In genomic region chr20:64057628-64058498, GRCh38 we compare ENCODE assay signal across 8 cellular contexts. TPM values are rescaled to one million over a fixed set of nuclear protein-coding genes. Genes with fewer than 3 reads are reported as not detected.
DNase-seq lines count a peak whose midpoint lies in the region; ATAC-seq, FAIRE-seq and TF ChIP-seq lines count a peak whose summit lies in the region.

No MANE protein-coding gene starts in this region.

- no peaks in the 10 kb centered on the region for H4K20me1 ChIP-seq in HepG2 (ENCODE audit: insufficient read depth, low read length)

- peak; percentile 100 for TF ChIP-seq CTCF in HepG2 (CRISPR knock-in tag; IDR thresholded peaks at IDR 0.05)

- POLR2A ChIA-PET in HepG2 (lab: Yijun Ruan, JAX) = interaction anchor here (0.8 to 9.4 kb wide), 7 partner anchors 8 to 161 kb away, joined by 4 to 252 read pairs (median 6); partner anchors contain the start of genes C20orf204, PRPF6, SAMD10 and UCKL1

- H3K36me3 ChIP-seq in HepG2 (replicated peaks in 1 of 2; ENCODE audit: control insufficient read depth in 1 of 2, insufficient read depth in 2 of 2, low read length in 2 of 2) = no peaks in the 10 kb centered on the region

- H3K9ac ChIP-seq in HepG2 (ENCODE audit: insufficient read depth, low read depth, low read length) = peak overlapping the region; percentile 72

- in situ Hi-C loops in HepG2 (cut with HindIII; ENCODE audit: extremely low pct_ligation_motif_present, low pct_unique_long_range_greater_than_20kb) = loop anchor here (5.0 kb wide), 1 partner anchor 81 kb away; the partner anchor contains the start of gene SAMD10

- no peaks in the 10 kb centered on the region for H3K9me3 ChIP-seq in HepG2 (ENCODE audit: low read length)

- H3K4me2 ChIP-seq in HepG2 (ENCODE audit: low read depth, low read length) = peak overlapping the region; percentile 87

- intact Hi-C loops in HepG2 (cut with micrococcal nuclease; ENCODE audit: unreplicated experiment) = loop anchor here (1.0 to 2.0 kb wide), 2 partner anchors 21 to 78 kb away; partner anchors contain the start of gene C20orf204

- H3K27me3 ChIP-seq in HepG2 (ENCODE audit: control insufficient read depth in 1 of 2, insufficient read depth in 2 of 2, low read length in 2 of 2) = no peaks in the 10 kb centered on the region

- peaks cover 76% of the 10 kb centered on the region for H3K4me1 ChIP-seq in HepG2 (ENCODE audit: insufficient read depth, low read length)

- H3K27ac ChIP-seq in caudate nucleus (ENCODE audit: low read depth, low read length) (peak overlapping the region; percentile 27), HepG2 (ENCODE audit: extremely low read length, insufficient read depth, low read length) (peak overlapping the region; percentile 77)

- peak; percentile 72 for FAIRE-seq in GM19239 (lab: Jason Lieb, UNC)
- peak; percentile 75 for FAIRE-seq in HepG2 (lab: Jason Lieb, UNC)

- H3K4me3 ChIP-seq in HepG2 (replicated peaks in 1 of 3; ENCODE audit: insufficient read depth in 1 of 3, low read depth in 2 of 3, low read length in 3 of 3) = peak overlapping the region; percentile 1 to 69 (median 42); a peak in 5 of 6 replicates

- DNase-seq in AG08396 (ENCODE audit: low spot score) (peak; percentile 85), GM19239 (ENCODE audit: insufficient read length, low spot score) (peak; percentile 94), NCI-H2107 treated with DMSO at 0.1 percent for 48 hours (lab: John Stamatoyannopoulos, UW; ENCODE audit: unreplicated experiment) (peak; percentile 57), caudate nucleus (lab: John Stamatoyannopoulos, UW) (peak in 40 of 61 donors; percentile 9 to 75 (median 30)), HepG2 (ENCODE audit: low spot score) (peak; percentile 83), globus pallidus (ENCODE audit: low spot score) (no peak)
- peak; percentile 50 for DNase-seq in activated CD4-positive, CD25-positive, alpha-beta regulatory T cell treated with anti-CD3 and anti-CD28 coated beads, Interleukin-2, amount 50 U/mL, for 16 hours (ENCODE audit: low read depth, low spot score)
- peak; percentile 70 for DNase-seq in stimulated activated CD8-positive, alpha-beta memory T cell treated with anti-CD3 and anti-CD28 coated beads, Interleukin-12 subunit alpha, Interleukin-12 subunit beta, amount 100 ng/mL, for 1 hour (ENCODE audit: low read depth)

- 30% methylated on average over 30 of the region's 33 CpGs for WGBS in HepG2 (ENCODE audit: low lambda C conversion rate)

- CTCF ChIA-PET in HepG2 (lab: Yijun Ruan, JAX; ENCODE audit: low intra/inter-chr PET ratio, low total read pairs) = interaction anchor here (0.8 to 3.7 kb wide), 3 partner anchors 78 to 238 kb away, joined by 3 to 33 read pairs (median 3); partner anchors contain the start of genes PRPF6, SAMD10 and UCKL1

- no peak overlapping the region for H2AFZ ChIP-seq in HepG2 (ENCODE audit: low read length)

- TF ChIP-seq EP300 in HepG2 (IDR thresholded peaks at IDR 0.05; ENCODE audit: low read depth in 2 of 2, low read length in 2 of 2) (no peak), HepG2 (CRISPR knock-in tag; IDR thresholded peaks at IDR 0.05; ENCODE audit: borderline replicate concordance) (no peak; the same call in 1 of the 2 replicates)

- peak; percentile 99 for TF ChIP-seq RAD21 in HepG2 (CRISPR knock-in tag; IDR thresholded peaks at IDR 0.05)

- no peaks in the 10 kb centered on the region for H3K79me2 ChIP-seq in HepG2 (ENCODE audit: insufficient read depth, low read length)

- peak; percentile 44 for ATAC-seq in HepG2

- no peak for TF ChIP-seq POLR2A in HepG2 (IDR thresholded peaks at IDR 0.05; ENCODE audit: insufficient read depth in 1 of 2, low read depth in 2 of 2, low read length in 2 of 2)

- BruUV-seq in HepG2 (replicated peaks; lab: Mats Ljungman, UMichigan) = no TSS peak

RNA-seq across cellular contexts. Expression of gene TCEA2, which starts 5.1 kb away (rescaled TPM):
- 25.9 and 33.7 TPM in 2 replicates for total RNA-seq in HepG2 (2016; rRNA removed; fragmentation: Illumina TruSeq; extraction: Trizol)
- total RNA-seq in HepG2 (2016; cell fraction: cytosol; rRNA removed; fragmentation: Illumina TruSeq; extraction: Trizol; ENCODE audit: low read depth) = 58.0 and 75.2 TPM in 2 replicates
- total RNA-seq in HepG2 (2016; cell fraction: insoluble cytoplasmic fraction; rRNA removed; fragmentation: Illumina TruSeq; extraction: Trizol) = 25.2 and 31.6 TPM in 2 replicates
- 54.3 and 70.5 TPM in 2 replicates for total RNA-seq in HepG2 (2016; cell fraction: membrane; rRNA removed; fragmentation: Illumina TruSeq; extraction: Trizol)
- total RNA-seq in HepG2 (2016; cell fraction: nucleus; rRNA removed; fragmentation: Illumina TruSeq; extraction: Trizol) = 19.6 and 25.2 TPM in 2 replicates
- polyA plus RNA-seq in HepG2 (2011; rRNA removed) = 28.1 and 36.8 TPM in 2 replicates
- 22.9 and 25.9 TPM in 2 replicates for polyA plus RNA-seq in HepG2 (2011; cell fraction: cytosol; rRNA removed)
- polyA plus RNA-seq in HepG2 (2011; cell fraction: nucleus; rRNA removed) = 101 and 106 TPM in 2 replicates
- 70.9 and 75.4 TPM in 2 replicates for polyA plus RNA-seq in HepG2 (2012)
- 308 and 317 TPM in 2 replicates for polyA plus RNA-seq in HepG2 (2016; cell fraction: cytosol; fragmentation: Illumina TruSeq; extraction: Trizol; ENCODE audit: low read depth)
- 54.5 and 74.5 TPM in 2 replicates for polyA plus RNA-seq in HepG2 (2016; cell fraction: insoluble cytoplasmic fraction; fragmentation: Illumina TruSeq; extraction: Trizol; ENCODE audit: low read depth)
- polyA plus RNA-seq in HepG2 (2016; cell fraction: membrane; fragmentation: Illumina TruSeq; extraction: Trizol; ENCODE audit: low read depth) = 232 and 236 TPM in 2 replicates
- polyA plus RNA-seq in HepG2 (2016; cell fraction: nucleus; fragmentation: Illumina TruSeq; extraction: Trizol; ENCODE audit: insufficient read depth, low read depth) = 80.5 and 83.8 TPM in 2 replicates
- polyA minus RNA-seq in HepG2 (2011; rRNA and poly(A)+ RNA removed; ENCODE audit: low replicate concordance) = 42.1 and 65.5 TPM in 2 replicates
- polyA minus RNA-seq in HepG2 (2011; cell fraction: cytosol; rRNA and poly(A)+ RNA removed) = 21.6 and 27.5 TPM in 2 replicates
- 32.7 and 36.6 TPM in 2 replicates for polyA minus RNA-seq in HepG2 (2011; cell fraction: nucleus; rRNA and poly(A)+ RNA removed)

RNA-seq across cellular contexts. Expression of gene SOX18, which starts 8.4 kb away (rescaled TPM):
- 1.3 and 1.9 TPM in 2 replicates for total RNA-seq in HepG2 (2016; rRNA removed; fragmentation: Illumina TruSeq; extraction: Trizol)
- total RNA-seq in HepG2 (2016; cell fraction: cytosol; rRNA removed; fragmentation: Illumina TruSeq; extraction: Trizol; ENCODE audit: low read depth) = 1.1 and 1.6 TPM in 2 replicates
- 0.94 and 1.8 TPM in 2 replicates for total RNA-seq in HepG2 (2016; cell fraction: insoluble cytoplasmic fraction; rRNA removed; fragmentation: Illumina TruSeq; extraction: Trizol)
- 2.7 and 3.0 TPM in 2 replicates for total RNA-seq in HepG2 (2016; cell fraction: membrane; rRNA removed; fragmentation: Illumina TruSeq; extraction: Trizol)
- total RNA-seq in HepG2 (2016; cell fraction: nucleus; rRNA removed; fragmentation: Illumina TruSeq; extraction: Trizol) = 1.4 and 2.1 TPM in 2 replicates
- 1.6 and 2.0 TPM in 2 replicates for polyA plus RNA-seq in HepG2 (2011; rRNA removed)
- 1.1 and 2.3 TPM in 2 replicates for polyA plus RNA-seq in HepG2 (2011; cell fraction: cytosol; rRNA removed)
- 8.4 and 10.3 TPM in 2 replicates for polyA plus RNA-seq in HepG2 (2011; cell fraction: nucleus; rRNA removed)
- 2.4 and 3.1 TPM in 2 replicates for polyA plus RNA-seq in HepG2 (2012)
- polyA plus RNA-seq in HepG2 (2016; cell fraction: cytosol; fragmentation: Illumina TruSeq; extraction: Trizol; ENCODE audit: low read depth) = 1.8 and 1.9 TPM in 2 replicates
- polyA plus RNA-seq in HepG2 (2016; cell fraction: insoluble cytoplasmic fraction; fragmentation: Illumina TruSeq; extraction: Trizol; ENCODE audit: low read depth) = 7.2 and 8.4 TPM in 2 replicates
- 3.3 and 4.0 TPM in 2 replicates for polyA plus RNA-seq in HepG2 (2016; cell fraction: membrane; fragmentation: Illumina TruSeq; extraction: Trizol; ENCODE audit: low read depth)
- 9.0 and 10.0 TPM in 2 replicates for polyA plus RNA-seq in HepG2 (2016; cell fraction: nucleus; fragmentation: Illumina TruSeq; extraction: Trizol; ENCODE audit: insufficient read depth, low read depth)
- polyA minus RNA-seq in HepG2 (2011; rRNA and poly(A)+ RNA removed; ENCODE audit: low replicate concordance) = 0.28 and 1.8 TPM in 2 replicates
- 1.9 and 4.0 TPM in 2 replicates for polyA minus RNA-seq in HepG2 (2011; cell fraction: cytosol; rRNA and poly(A)+ RNA removed)
- 0.77 and 0.87 TPM in 2 replicates for polyA minus RNA-seq in HepG2 (2011; cell fraction: nucleus; rRNA and poly(A)+ RNA removed)

RNA-seq across cellular contexts. Expression of gene RGS19, which starts 21.5 kb away (rescaled TPM):
- 10.2 and 10.7 TPM in 2 replicates for total RNA-seq in HepG2 (2016; rRNA removed; fragmentation: Illumina TruSeq; extraction: Trizol)
- 8.3 and 13.6 TPM in 2 replicates for total RNA-seq in HepG2 (2016; cell fraction: cytosol; rRNA removed; fragmentation: Illumina TruSeq; extraction: Trizol; ENCODE audit: low read depth)
- 9.9 and 10.3 TPM in 2 replicates for total RNA-seq in HepG2 (2016; cell fraction: insoluble cytoplasmic fraction; rRNA removed; fragmentation: Illumina TruSeq; extraction: Trizol)
- 24.1 and 24.7 TPM in 2 replicates for total RNA-seq in HepG2 (2016; cell fraction: membrane; rRNA removed; fragmentation: Illumina TruSeq; extraction: Trizol)
- 7.0 and 7.6 TPM in 2 replicates for total RNA-seq in HepG2 (2016; cell fraction: nucleus; rRNA removed; fragmentation: Illumina TruSeq; extraction: Trizol)
- polyA plus RNA-seq in HepG2 (2011; rRNA removed) = 11.9 and 14.7 TPM in 2 replicates
- 11.7 and 19.3 TPM in 2 replicates for polyA plus RNA-seq in HepG2 (2011; cell fraction: cytosol; rRNA removed)
- polyA plus RNA-seq in HepG2 (2011; cell fraction: nucleus; rRNA removed) = 12.6 and 13.6 TPM in 2 replicates
- 4.4 and 6.8 TPM in 2 replicates for polyA plus RNA-seq in HepG2 (2012)
- 18.0 and 22.1 TPM in 2 replicates for polyA plus RNA-seq in HepG2 (2016; cell fraction: cytosol; fragmentation: Illumina TruSeq; extraction: Trizol; ENCODE audit: low read depth)
- polyA plus RNA-seq in HepG2 (2016; cell fraction: insoluble cytoplasmic fraction; fragmentation: Illumina TruSeq; extraction: Trizol; ENCODE audit: low read depth) = 14.2 and 16.6 TPM in 2 replicates
- polyA plus RNA-seq in HepG2 (2016; cell fraction: membrane; fragmentation: Illumina TruSeq; extraction: Trizol; ENCODE audit: low read depth) = 25.0 and 29.7 TPM in 2 replicates
- 9.7 and 10.6 TPM in 2 replicates for polyA plus RNA-seq in HepG2 (2016; cell fraction: nucleus; fragmentation: Illumina TruSeq; extraction: Trizol; ENCODE audit: insufficient read depth, low read depth)
- polyA minus RNA-seq in HepG2 (2011; rRNA and poly(A)+ RNA removed; ENCODE audit: low replicate concordance) = 15.8 and 18.5 TPM in 2 replicates
- 8.1 and 9.1 TPM in 2 replicates for polyA minus RNA-seq in HepG2 (2011; cell fraction: cytosol; rRNA and poly(A)+ RNA removed)
- 4.5 and 5.5 TPM in 2 replicates for polyA minus RNA-seq in HepG2 (2011; cell fraction: nucleus; rRNA and poly(A)+ RNA removed)

RNA-seq across cellular contexts. Expression of gene C20orf204, which starts 21.9 kb away (rescaled TPM):
- 36.8 and 80.0 TPM in 2 replicates for total RNA-seq in HepG2 (2016; rRNA removed; fragmentation: Illumina TruSeq; extraction: Trizol)
- total RNA-seq in HepG2 (2016; cell fraction: cytosol; rRNA removed; fragmentation: Illumina TruSeq; extraction: Trizol; ENCODE audit: low read depth) = 48.6 and 61.3 TPM in 2 replicates
- 39.0 and 80.0 TPM in 2 replicates for total RNA-seq in HepG2 (2016; cell fraction: insoluble cytoplasmic fraction; rRNA removed; fragmentation: Illumina TruSeq; extraction: Trizol)
- 57.5 and 77.5 TPM in 2 replicates for total RNA-seq in HepG2 (2016; cell fraction: membrane; rRNA removed; fragmentation: Illumina TruSeq; extraction: Trizol)
- total RNA-seq in HepG2 (2016; cell fraction: nucleus; rRNA removed; fragmentation: Illumina TruSeq; extraction: Trizol) = 68.2 and 72.7 TPM in 2 replicates
- 22.1 and 27.2 TPM in 2 replicates for polyA plus RNA-seq in HepG2 (2011; rRNA removed)
- polyA plus RNA-seq in HepG2 (2011; cell fraction: cytosol; rRNA removed) = 22.8 and 58.2 TPM in 2 replicates
- polyA plus RNA-seq in HepG2 (2011; cell fraction: nucleus; rRNA removed) = 143 and 193 TPM in 2 replicates
- polyA plus RNA-seq in HepG2 (2012) = 13.4 and 16.2 TPM in 2 replicates
- 59.0 and 74.0 TPM in 2 replicates for polyA plus RNA-seq in HepG2 (2016; cell fraction: cytosol; fragmentation: Illumina TruSeq; extraction: Trizol; ENCODE audit: low read depth)
- 48.7 and 49.5 TPM in 2 replicates for polyA plus RNA-seq in HepG2 (2016; cell fraction: insoluble cytoplasmic fraction; fragmentation: Illumina TruSeq; extraction: Trizol; ENCODE audit: low read depth)
- polyA plus RNA-seq in HepG2 (2016; cell fraction: membrane; fragmentation: Illumina TruSeq; extraction: Trizol; ENCODE audit: low read depth) = 58.9 and 64.4 TPM in 2 replicates
- 152 and 164 TPM in 2 replicates for polyA plus RNA-seq in HepG2 (2016; cell fraction: nucleus; fragmentation: Illumina TruSeq; extraction: Trizol; ENCODE audit: insufficient read depth, low read depth)
- polyA minus RNA-seq in HepG2 (2011; rRNA and poly(A)+ RNA removed; ENCODE audit: low replicate concordance) = 1.8 and 19.7 TPM in 2 replicates
- 15.0 and 21.9 TPM in 2 replicates for polyA minus RNA-seq in HepG2 (2011; cell fraction: cytosol; rRNA and poly(A)+ RNA removed)
- polyA minus RNA-seq in HepG2 (2011; cell fraction: nucleus; rRNA and poly(A)+ RNA removed) = 21.8 and 31.2 TPM in 2 replicates

RNA-seq across cellular contexts. Expression of gene OPRL1, which starts 22.0 kb away (rescaled TPM):
- total RNA-seq in HepG2 (2016; rRNA removed; fragmentation: Illumina TruSeq; extraction: Trizol) = 0.27 and 0.35 TPM in 2 replicates
- total RNA-seq in HepG2 (2016; cell fraction: cytosol; rRNA removed; fragmentation: Illumina TruSeq; extraction: Trizol; ENCODE audit: low read depth) = not detected in 2 replicates
- total RNA-seq in HepG2 (2016; cell fraction: insoluble cytoplasmic fraction; rRNA removed; fragmentation: Illumina TruSeq; extraction: Trizol) = 0.16 and 0.56 TPM in 2 replicates
- 0.12 and 0.14 TPM in 2 replicates for total RNA-seq in HepG2 (2016; cell fraction: membrane; rRNA removed; fragmentation: Illumina TruSeq; extraction: Trizol)
- 0.25 and 0.28 TPM in 2 replicates for total RNA-seq in HepG2 (2016; cell fraction: nucleus; rRNA removed; fragmentation: Illumina TruSeq; extraction: Trizol)
- 0.71 and 0.77 TPM in 2 replicates for polyA plus RNA-seq in HepG2 (2011; rRNA removed)
- polyA plus RNA-seq in HepG2 (2011; cell fraction: cytosol; rRNA removed) = 0.37 and 0.86 TPM in 2 replicates
- 0.99 and 1.1 TPM in 2 replicates for polyA plus RNA-seq in HepG2 (2011; cell fraction: nucleus; rRNA removed)
- 0.28 and 0.56 TPM in 2 replicates for polyA plus RNA-seq in HepG2 (2012)
- not detected in 2 replicates for polyA plus RNA-seq in HepG2 (2016; cell fraction: cytosol; fragmentation: Illumina TruSeq; extraction: Trizol; ENCODE audit: low read depth)
- polyA plus RNA-seq in HepG2 (2016; cell fraction: insoluble cytoplasmic fraction; fragmentation: Illumina TruSeq; extraction: Trizol; ENCODE audit: low read depth) = 0.32 and 0.40 TPM in 2 replicates
- polyA plus RNA-seq in HepG2 (2016; cell fraction: membrane; fragmentation: Illumina TruSeq; extraction: Trizol; ENCODE audit: low read depth) = 0.08 TPM in 1 of 2 replicates, not detected in the other
- polyA plus RNA-seq in HepG2 (2016; cell fraction: nucleus; fragmentation: Illumina TruSeq; extraction: Trizol; ENCODE audit: insufficient read depth, low read depth) = 0.33 and 0.61 TPM in 2 replicates
- polyA minus RNA-seq in HepG2 (2011; rRNA and poly(A)+ RNA removed; ENCODE audit: low replicate concordance) = 0.14 and 3.0 TPM in 2 replicates
- 0.59 and 0.62 TPM in 2 replicates for polyA minus RNA-seq in HepG2 (2011; cell fraction: cytosol; rRNA and poly(A)+ RNA removed)
- 0.13 and 0.25 TPM in 2 replicates for polyA minus RNA-seq in HepG2 (2011; cell fraction: nucleus; rRNA and poly(A)+ RNA removed)
